ENCODE assay signal across 10 cellular contexts in genomic region chr5:126965061-126965475, GRCh38.
DNase-seq lines count a peak whose midpoint lies in the region; ATAC-seq and TF ChIP-seq lines count a peak whose summit lies in the region.
"Had no signal": no experiment of that assay in that cellular context is flagged by ENCODE, and none has a peak within 500 bp of the region (broad histone marks: within the 10 kb centered on the region; RNA-seq: fewer than 3 reads in every experiment).

No MANE protein-coding gene starts in this region.

- no peak for TF ChIP-seq CTCF in PC-9 (conservative IDR thresholded peaks at IDR 0.05)

- POLR2A ChIA-PET in PC-9 (lab: Charles Lee; ENCODE audit: unreplicated experiment), result no interaction called here

- DNase-seq in GM04503 (ENCODE audit: low read depth) (peak; percentile 57), PC-9 (peak in 1 of 2 experiments; percentile 86), left colon (no peak), kidney glomerular epithelial cell (lab: John Stamatoyannopoulos, UW) (no peak)
- no peak for DNase-seq in effector memory CD4-positive, alpha-beta T cell
- DNase-seq: activated naive CD4-positive, alpha-beta T cell treated with anti-CD3 and anti-CD28 coated beads, Interleukin-2, amount 50 U/mL, for 16 hours; NCI-H526 had no signal

- ATAC-seq in HG02623 (IDR thresholded peaks at IDR 0.05; ENCODE audit: unreplicated experiment), result peak; percentile 48
- peak; percentile 54 for ATAC-seq in left colon
- no peak for ATAC-seq in GM19455 (IDR thresholded peaks at IDR 0.05; ENCODE audit: unreplicated experiment)
- ATAC-seq in GM18517 (IDR thresholded peaks at IDR 0.05; ENCODE audit: unreplicated experiment), result no peak

- CTCF ChIA-PET in PC-9 (lab: Charles Lee), result no interaction called here

- no peaks in the 10 kb centered on the region for H3K9me3 ChIP-seq in PC-9 (ENCODE audit: insufficient read depth, low read depth)
- no peaks in the 10 kb centered on the region for H3K9me3 ChIP-seq in effector memory CD4-positive, alpha-beta T cell (ENCODE audit: control insufficient read depth, low read length)

- no peak overlapping the region for H2AFZ ChIP-seq in PC-9

- no peak overlapping the region for H3K4me3 ChIP-seq in PC-9
- no peak overlapping the region for H3K4me3 ChIP-seq in effector memory CD4-positive, alpha-beta T cell (ENCODE audit: insufficient read depth, low read depth, low read length, poor library complexity, severe bottlenecking)

- H4K20me1 ChIP-seq in PC-9 (ENCODE audit: insufficient read depth), result no peaks in the 10 kb centered on the region

- H3F3A ChIP-seq in PC-9 (ENCODE audit: insufficient read depth, low read depth), result no peaks in the 10 kb centered on the region; the same call in none of the 2 replicates

- H3K4me2 ChIP-seq in PC-9, result 0 out of 2 replicates have a peak overlapping the region, but pooled peaks have one; percentile 1

- H3K27ac ChIP-seq in PC-9, result 0 out of 2 replicates have a peak overlapping the region, but pooled peaks have one; percentile 0
- H3K27ac ChIP-seq in effector memory CD4-positive, alpha-beta T cell (ENCODE audit: insufficient read depth, low read length, poor library complexity, severe bottlenecking), result no peak overlapping the region

- H3K4me1 ChIP-seq in PC-9 (replicated peaks; ENCODE audit: insufficient read depth), result peaks cover 22% of the 10 kb centered on the region
- no peaks in the 10 kb centered on the region for H3K4me1 ChIP-seq in effector memory CD4-positive, alpha-beta T cell (ENCODE audit: control insufficient read depth, insufficient read depth, low read length, poor library complexity, severe bottlenecking)

- no peaks in the 10 kb centered on the region for H3K79me2 ChIP-seq in PC-9 (ENCODE audit: low read depth)

- H3K9me2 ChIP-seq in PC-9 (ENCODE audit: insufficient read depth), result no peaks in the 10 kb centered on the region

- BruUV-seq in PC-9 (replicated peaks; lab: Mats Ljungman, UMichigan), result no TSS peak

- H3K36me3 ChIP-seq in PC-9 (ENCODE audit: low read depth), result no peaks in the 10 kb centered on the region
- H3K36me3 ChIP-seq in effector memory CD4-positive, alpha-beta T cell (ENCODE audit: control insufficient read depth, insufficient read depth, low read length), result no peaks in the 10 kb centered on the region

- intact Hi-C loops in PC-9 (cut with micrococcal nuclease; ENCODE audit: unreplicated experiment) (no loop called here), left colon (cut with DNase I, micrococcal nuclease) (no loop called here)

- H3K27me3 ChIP-seq in PC-9 (ENCODE audit: insufficient read depth, low read depth), result no peaks in the 10 kb centered on the region
- H3K27me3 ChIP-seq in effector memory CD4-positive, alpha-beta T cell (replicated peaks; ENCODE audit: control insufficient read depth, insufficient read depth, low read length, poor library complexity, severe bottlenecking), result no peaks in the 10 kb centered on the region

Comparison
In these comparisons a context has a peak if more than half of its experiments do, and no peak if none do; other contexts are left out.
1. ATAC-seq: peak in HG02623 (single experiment) and left colon (single experiment); none in GM19455 (single experiment) and GM18517 (single experiment).